Comparison of ENCODE assay signal across 8 cellular contexts in the genomic region with DNA sequence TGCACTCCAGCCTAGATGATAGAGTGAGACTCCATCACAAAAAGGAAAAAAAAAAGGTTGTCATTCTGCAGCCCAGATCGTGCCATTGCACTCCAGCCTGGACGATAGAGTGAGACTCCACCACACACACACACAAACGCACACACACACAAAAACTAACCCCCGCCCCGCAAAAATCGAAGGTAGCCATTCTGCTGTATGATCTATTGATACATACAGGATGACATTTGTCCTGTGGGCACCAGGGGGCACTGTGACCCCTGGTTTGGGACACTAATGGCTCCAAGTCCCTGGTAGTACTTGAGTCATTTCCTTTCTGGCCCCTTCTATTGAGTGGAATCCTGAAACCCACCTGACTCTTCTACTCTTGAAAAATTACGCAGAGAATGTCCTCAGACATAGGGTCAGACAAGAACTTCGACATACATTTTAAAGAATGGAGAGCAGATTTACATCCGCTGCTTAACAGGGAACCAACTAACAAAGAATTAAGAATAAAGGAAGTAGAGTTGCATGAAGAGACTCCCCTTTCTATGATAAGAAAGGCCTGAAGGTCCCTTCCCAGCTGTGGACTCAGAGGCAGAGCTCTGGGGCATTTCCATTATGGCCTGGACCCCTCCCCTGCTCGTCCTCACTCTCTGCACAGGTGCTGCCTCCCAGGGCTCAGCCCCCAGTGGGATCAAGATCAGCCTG. TPM values are rescaled to one million over a fixed set of nuclear protein-coding genes. Genes with fewer than 3 reads are reported as not detected.
DNase-seq lines count a peak whose midpoint lies in the region; ATAC-seq and TF ChIP-seq lines count a peak whose summit lies in the region.

No MANE protein-coding gene starts in this region.

- DNase-seq in activated gamma-delta T cell treated with Interleukin-2 at 50 U/mL for 16 hours (peak; percentile 50), activated gamma-delta T cell (lab: John Stamatoyannopoulos, UW) (no peak), NCI-H1105 treated with DMSO at 0.1 percent for 48 hours (lab: John Stamatoyannopoulos, UW) (peak; percentile 41), endodermal cell (peak; percentile 82), transverse colon (peak; percentile 38)
- DNase-seq in activated CD4-positive, alpha-beta T cell treated with anti-CD3 and anti-CD28 coated beads, Interleukin-2, amount 10 ng/mL, durations not matched to agents 24 days and 14 days, result peak; percentile 86
- DNase-seq in naive thymus-derived CD8-positive, alpha-beta T cell, result peak; percentile 4 to 73 (median 38)

- H3K9me3 ChIP-seq in endodermal cell (ENCODE audit: control insufficient read depth, low read length) (no peaks in the 10 kb centered on the region), transverse colon (no peaks in the 10 kb centered on the region), gastroesophageal sphincter (no peaks in the 10 kb centered on the region)

- POLR2A ChIA-PET in naive thymus-derived CD8-positive, alpha-beta T cell (lab: Charles Lee), result no interaction called here

- H3K4me3 ChIP-seq in endodermal cell (ENCODE audit: low read length) (no peak overlapping the region), transverse colon (no peak overlapping the region), gastroesophageal sphincter (no peak overlapping the region)

- H3K27ac Mint-ChIP-seq in activated CD4-positive, alpha-beta T cell treated with anti-CD3 and anti-CD28 coated beads, Interleukin-2, amount 10 ng/mL, durations not matched to agents 24 days and 14 days, result peak overlapping the region; percentile 36
- H3K27ac Mint-ChIP-seq in endodermal cell, result no peak overlapping the region
- H3K27ac Mint-ChIP-seq in naive thymus-derived CD8-positive, alpha-beta T cell, result no peak overlapping the region

- peak; percentile 86 for TF ChIP-seq CTCF in endodermal cell (conservative IDR thresholded peaks at IDR 0.05)
- peak; percentile 31 to 61 (median 43) for TF ChIP-seq CTCF in transverse colon (IDR thresholded peaks at IDR 0.05)
- TF ChIP-seq CTCF in gastroesophageal sphincter (IDR thresholded peaks at IDR 0.05), result peak in 2 of 4 experiments; percentile 32 to 52

- H3K4me1 ChIP-seq in endodermal cell (ENCODE audit: control insufficient read depth, insufficient read depth, low read length) (no peaks in the 10 kb centered on the region), transverse colon (no peaks in the 10 kb centered on the region), gastroesophageal sphincter (no peaks in the 10 kb centered on the region)

- no peaks in the 10 kb centered on the region for H3K36me3 ChIP-seq in endodermal cell (ENCODE audit: control insufficient read depth, insufficient read depth, low read length)
- H3K36me3 ChIP-seq in transverse colon, result no peaks in the 10 kb centered on the region
- no peaks in the 10 kb centered on the region for H3K36me3 ChIP-seq in gastroesophageal sphincter

- no peak overlapping the region for H3K27ac ChIP-seq in endodermal cell (ENCODE audit: low read depth, low read length)
- H3K27ac ChIP-seq in transverse colon, result no peak overlapping the region
- no peak overlapping the region for H3K27ac ChIP-seq in gastroesophageal sphincter

- H3K4me3 Mint-ChIP-seq in activated CD4-positive, alpha-beta T cell treated with anti-CD3 and anti-CD28 coated beads, Interleukin-2, amount 10 ng/mL, durations not matched to agents 24 days and 14 days, result no peak overlapping the region
- no peak overlapping the region for H3K4me3 Mint-ChIP-seq in endodermal cell
- no peak overlapping the region for H3K4me3 Mint-ChIP-seq in naive thymus-derived CD8-positive, alpha-beta T cell

- H3K9me3 Mint-ChIP-seq in activated CD4-positive, alpha-beta T cell treated with anti-CD3 and anti-CD28 coated beads, Interleukin-2, amount 10 ng/mL, durations not matched to agents 24 days and 14 days, result no peaks in the 10 kb centered on the region
- no peaks in the 10 kb centered on the region for H3K9me3 Mint-ChIP-seq in endodermal cell
- H3K9me3 Mint-ChIP-seq in naive thymus-derived CD8-positive, alpha-beta T cell, result no peaks in the 10 kb centered on the region

- H3K27me3 Mint-ChIP-seq in activated CD4-positive, alpha-beta T cell treated with anti-CD3 and anti-CD28 coated beads, Interleukin-2, amount 10 ng/mL, durations not matched to agents 24 days and 14 days, result peaks cover 18% of the 10 kb centered on the region
- H3K27me3 Mint-ChIP-seq in endodermal cell (ENCODE audit: insufficient read depth), result peaks cover 71% of the 10 kb centered on the region
- H3K27me3 Mint-ChIP-seq in naive thymus-derived CD8-positive, alpha-beta T cell, result peaks cover 4 to 19% (median 4%) of the 10 kb centered on the region in 5 donors

- no peak overlapping the region for H3K9ac ChIP-seq in endodermal cell (ENCODE audit: extremely low read depth, low read length, poor library complexity, severe bottlenecking)

- TF ChIP-seq EP300 in transverse colon (IDR thresholded peaks at IDR 0.05; ENCODE audit: low read depth), result no peak
- no peak for TF ChIP-seq EP300 in gastroesophageal sphincter (IDR thresholded peaks at IDR 0.05)

- H3K36me3 Mint-ChIP-seq in activated CD4-positive, alpha-beta T cell treated with anti-CD3 and anti-CD28 coated beads, Interleukin-2, amount 10 ng/mL, durations not matched to agents 24 days and 14 days (ENCODE audit: low read depth), result no peaks in the 10 kb centered on the region
- no peaks in the 10 kb centered on the region for H3K36me3 Mint-ChIP-seq in endodermal cell (ENCODE audit: low read depth)
- H3K36me3 Mint-ChIP-seq in naive thymus-derived CD8-positive, alpha-beta T cell, result no peaks in the 10 kb centered on the region

- peaks cover 12% of the 10 kb centered on the region for H3K27me3 ChIP-seq in endodermal cell (ENCODE audit: control insufficient read depth, insufficient read depth, low read length, poor library complexity, severe bottlenecking)
- H3K27me3 ChIP-seq in transverse colon, result peaks cover 5% of the 10 kb centered on the region
- H3K27me3 ChIP-seq in gastroesophageal sphincter, result peaks cover 28% of the 10 kb centered on the region

- H3K4me1 Mint-ChIP-seq in activated CD4-positive, alpha-beta T cell treated with anti-CD3 and anti-CD28 coated beads, Interleukin-2, amount 10 ng/mL, durations not matched to agents 24 days and 14 days, result peaks cover 2% of the 10 kb centered on the region
- no peaks in the 10 kb centered on the region for H3K4me1 Mint-ChIP-seq in endodermal cell
- H3K4me1 Mint-ChIP-seq in naive thymus-derived CD8-positive, alpha-beta T cell, result peaks cover 0 to 6% (median 2%) of the 10 kb centered on the region in 4 donors

- intact Hi-C loops in activated CD4-positive, alpha-beta T cell treated with anti-CD3 and anti-CD28 coated beads, Interleukin-2, amount 10 ng/mL, durations not matched to agents 24 days and 14 days (cut with micrococcal nuclease), result loop anchor here (2.0 kb wide), 1 partner anchor 95 kb away; no protein-coding TSS in a partner anchor
- intact Hi-C loops in transverse colon (cut with DNase I; ENCODE audit: low total_unique reads), result no loop called here

- WGBS in endodermal cell (ENCODE audit: insufficient coverage in 1 of 2, insufficient read length in 1 of 2), 2 experiments, result 61 to 69% methylated on average over 3 to 10 of the region's 10 CpGs
- 52 to 55% methylated on average over 9 to 10 of the region's 10 CpGs for WGBS in transverse colon (ENCODE audit: low coverage in 1 of 2), 2 donors
- 58 to 59% methylated on average over 6 to 7 of the region's 10 CpGs for WGBS in gastroesophageal sphincter (ENCODE audit: low coverage in 1 of 2), 2 donors

- in situ Hi-C loops in transverse colon (cut with MboI; ENCODE audit: low pct_ligation_motif_present in 1 of 4, low pct_unique_long_range_greater_than_20kb in 1 of 4, low sequenced_read_pairs in 3 of 4), result loop anchor here in 1 of 4 donors (25.0 kb wide), 1 partner anchor 132 kb away; no protein-coding TSS in a partner anchor

- ATAC-seq in naive thymus-derived CD8-positive, alpha-beta T cell, result peak; percentile 60 to 70
- no peak for ATAC-seq in gastroesophageal sphincter

- TF ChIP-seq POLR2A in transverse colon (IDR thresholded peaks at IDR 0.05) (no peak), gastroesophageal sphincter (IDR thresholded peaks at IDR 0.05) (no peak)

RNA-seq across cellular contexts. Expression of a gene that starts 35.0 kb away (rescaled TPM):
- not detected in 2 replicates for total RNA-seq in activated CD4-positive, alpha-beta T cell treated with anti-CD3 and anti-CD28 coated beads, Interleukin-2, amount 10 ng/mL, durations not matched to agents 24 days and 14 days
- total RNA-seq in endodermal cell (under 1 TPM in 1 of 2 donors, not detected in 1; 0.35 TPM), transverse colon (under 1 TPM in 2 of 4 donors, not detected in 2; 0.16 to 0.41 TPM), gastroesophageal sphincter (not detected)
- not detected for polyA plus RNA-seq in endodermal cell (2013, experiment 1 of 2)
- polyA plus RNA-seq in endodermal cell (2013, experiment 2 of 2), result not detected
- not detected for total RNA-seq in naive thymus-derived CD8-positive, alpha-beta T cell
- not detected for polyA plus RNA-seq in naive thymus-derived CD8-positive, alpha-beta T cell

RNA-seq across cellular contexts. Expression of a gene that starts 50.3 kb away (rescaled TPM):
- not detected in 2 replicates for total RNA-seq in activated CD4-positive, alpha-beta T cell treated with anti-CD3 and anti-CD28 coated beads, Interleukin-2, amount 10 ng/mL, durations not matched to agents 24 days and 14 days
- not detected for total RNA-seq in endodermal cell
- not detected for polyA plus RNA-seq in endodermal cell (2013, experiment 1 of 2)
- not detected for polyA plus RNA-seq in endodermal cell (2013, experiment 2 of 2)
- total RNA-seq in naive thymus-derived CD8-positive, alpha-beta T cell, result not detected
- not detected for polyA plus RNA-seq in naive thymus-derived CD8-positive, alpha-beta T cell
- not detected for total RNA-seq in transverse colon
- not detected for total RNA-seq in gastroesophageal sphincter
